ENCODE assay signal across 16 cellular contexts in the genomic region with DNA sequence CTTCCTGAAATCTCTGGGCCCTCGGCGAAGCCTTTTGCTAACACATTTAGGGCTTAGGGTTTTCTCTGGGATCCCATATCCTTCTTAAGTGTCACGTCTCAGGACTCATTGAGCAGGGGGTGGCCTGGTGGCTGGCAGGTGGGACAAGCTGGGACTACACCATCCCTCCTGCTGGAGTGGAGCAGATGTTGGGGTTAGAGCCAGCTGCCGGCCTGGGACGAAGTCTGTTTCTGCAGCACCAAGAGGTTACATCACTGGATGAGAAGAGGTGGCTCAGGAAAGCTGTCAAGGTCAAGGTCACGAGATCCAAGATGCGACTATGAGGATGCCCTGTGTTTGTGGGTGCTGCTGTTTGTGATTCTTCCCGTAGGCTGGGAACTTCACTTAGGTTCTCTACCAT.
A peak's percentile ranks its signal among the peaks of the same experiment; 100 is the strongest.
DNase-seq lines count a peak whose midpoint lies in the region; ATAC-seq and TF ChIP-seq lines count a peak whose summit lies in the region.
"Had no signal": no experiment of that assay in that cellular context is flagged by ENCODE, and none has a peak within 500 bp of the region (broad histone marks: within the 10 kb centered on the region; RNA-seq: fewer than 3 reads in every experiment).

No MANE protein-coding gene starts in this region.

- no peak overlapping the region for H3K4me3 Mint-ChIP-seq in nephron progenitor cell
- H3K4me3 Mint-ChIP-seq in stimulated activated memory B cell treated with anti-CD40 and anti-IgM and Interleukin-4, amounts not matched to agents 10 μg/mL and 1 μg/mL and 100 μg/mL, for 72 hours = no peak overlapping the region
- H3K4me3 Mint-ChIP-seq: activated CD8-positive, alpha-beta memory T cell treated with anti-CD3 and anti-CD28 coated beads, Interleukin-2, amount 10 ng/mL, durations not matched to agents 7 days and 5 days; central memory CD8-positive, alpha-beta T cell had no signal

- in situ Hi-C loops in brain microvascular endothelial cell (cut with HindIII; ENCODE audit: low pct_ligation_motif_present, low sequenced_read_pairs) = no loop called here

- no peaks in the 10 kb centered on the region for H3K9me3 Mint-ChIP-seq in nephron progenitor cell
- peaks cover 2% of the 10 kb centered on the region for H3K9me3 Mint-ChIP-seq in stimulated activated memory B cell treated with anti-CD40 and anti-IgM and Interleukin-4, amounts not matched to agents 10 μg/mL and 1 μg/mL and 100 μg/mL, for 72 hours
- H3K9me3 Mint-ChIP-seq: central memory CD8-positive, alpha-beta T cell had no signal

- no peak for ATAC-seq in stimulated activated memory B cell treated with anti-CD40 and anti-IgM and Interleukin-4, amounts not matched to agents 10 μg/mL and 1 μg/mL and 100 μg/mL, for 72 hours
- ATAC-seq: activated CD8-positive, alpha-beta memory T cell treated with anti-CD3 and anti-CD28 coated beads, Interleukin-2, amount 10 ng/mL, durations not matched to agents 7 days and 5 days had no signal

- TF ChIP-seq CTCF in brain microvascular endothelial cell (IDR thresholded peaks at IDR 0.05; ENCODE audit: low read depth, low read length, missing control alignments) (no peak), nephron progenitor cell (IDR thresholded peaks at IDR 0.05) (no peak)

- H3K27me3 ChIP-seq in brain microvascular endothelial cell (replicated peaks) = no peaks in the 10 kb centered on the region

- no peaks in the 10 kb centered on the region for H3K36me3 ChIP-seq in brain microvascular endothelial cell (replicated peaks)

- peaks cover 9% of the 10 kb centered on the region for H3K4me1 Mint-ChIP-seq in nephron progenitor cell
- H3K4me1 Mint-ChIP-seq in stimulated activated memory B cell treated with anti-CD40 and anti-IgM and Interleukin-4, amounts not matched to agents 10 μg/mL and 1 μg/mL and 100 μg/mL, for 72 hours = peaks cover 11% of the 10 kb centered on the region

- no peak overlapping the region for H3K4me3 ChIP-seq in brain microvascular endothelial cell (ENCODE audit: low read depth, low read length)

- no peak overlapping the region for H3K27ac Mint-ChIP-seq in nephron progenitor cell
- no peak overlapping the region for H3K27ac Mint-ChIP-seq in stimulated activated memory B cell treated with anti-CD40 and anti-IgM and Interleukin-4, amounts not matched to agents 10 μg/mL and 1 μg/mL and 100 μg/mL, for 72 hours

- H3K36me3 Mint-ChIP-seq in nephron progenitor cell (ENCODE audit: low read depth) = no peaks in the 10 kb centered on the region
- no peaks in the 10 kb centered on the region for H3K36me3 Mint-ChIP-seq in stimulated activated memory B cell treated with anti-CD40 and anti-IgM and Interleukin-4, amounts not matched to agents 10 μg/mL and 1 μg/mL and 100 μg/mL, for 72 hours

- peak; percentile 80 for DNase-seq in DMS 273 (lab: John Stamatoyannopoulos, UW; ENCODE audit: unreplicated experiment)
- peak; percentile 98 for DNase-seq in NCI-H2171 (lab: John Stamatoyannopoulos, UW)
- DNase-seq in brain microvascular endothelial cell = no peak
- DNase-seq in left kidney (ENCODE audit: low read depth, low spot score) = peak; percentile 35
- DNase-seq in nephron progenitor cell = no peak
- no peak for DNase-seq in activated effector memory CD4-positive, alpha-beta T cell treated with Interleukin-2 at 50 U/mL for 16 hours
- no peak for DNase-seq in foreskin melanocyte
- DNase-seq: activated naive CD4-positive, alpha-beta T cell; DND-41; kidney; NCI-H345 had no signal

- peak overlapping the region; percentile 33 for H3K27ac ChIP-seq in brain microvascular endothelial cell
- H3K27ac ChIP-seq: C4-2B, SK-N-MC had no signal

- H3K27me3 Mint-ChIP-seq in nephron progenitor cell (ENCODE audit: low read depth, poor library complexity) = peaks cover 8% of the 10 kb centered on the region
- peaks cover 40% of the 10 kb centered on the region for H3K27me3 Mint-ChIP-seq in stimulated activated memory B cell treated with anti-CD40 and anti-IgM and Interleukin-4, amounts not matched to agents 10 μg/mL and 1 μg/mL and 100 μg/mL, for 72 hours

Comparison
In these comparisons a context has a peak if more than half of its experiments do, and no peak if none do; other contexts are left out.
1. DNase-seq: peak in DMS 273 (single experiment), NCI-H2171 (single experiment) and left kidney (single experiment); none in brain microvascular endothelial cell (single experiment), nephron progenitor cell (single experiment), activated effector memory CD4-positive, alpha-beta T cell treated with Interleukin-2 at 50 U/mL for 16 hours (single experiment) and foreskin melanocyte (single experiment).